23 cellular contexts compared by ENCODE assay signal in genomic region chr3:171710359-171710758, GRCh38.
"Had no signal": no experiment of that assay in that cellular context is flagged by ENCODE, and none has a peak within 500 bp of the region (broad histone marks: within the 10 kb centered on the region; RNA-seq: fewer than 3 reads in every experiment).

No MANE protein-coding gene starts in this region.

- H3K27me3 ChIP-seq: dorsolateral prefrontal cortex, esophagus muscularis mucosa, foreskin keratinocyte, gastroesophageal sphincter, heart left ventricle, hepatocyte, left lung had no signal

- H3K4me3 ChIP-seq: coronary artery, dorsolateral prefrontal cortex, esophagus muscularis mucosa, gastroesophageal sphincter, heart left ventricle, hepatocyte, left lung, lower lobe of right lung had no signal

- H3K4me2 ChIP-seq: hepatocyte had no signal

- H3K4me1 Mint-ChIP-seq: immature natural killer cell had no signal

- H3K9me3 ChIP-seq: gastroesophageal sphincter, lower lobe of right lung had no signal

- H3K4me3 Mint-ChIP-seq: immature natural killer cell; naive thymus-derived CD4-positive, alpha-beta T cell had no signal

- DNase-seq: dermis blood vessel endothelial cell; dorsolateral prefrontal cortex; effector CD4-positive, alpha-beta T cell; effector memory CD4-positive, alpha-beta T cell; foreskin keratinocyte; heart left ventricle; hypothalamus; immature natural killer cell; islet precursor cell; left cardiac atrium; left ventricle myocardium superior; lower lobe of right lung; mesendoderm; midbrain; naive thymus-derived CD4-positive, alpha-beta T cell had no signal

- H2AFZ ChIP-seq: hepatocyte had no signal

- ATAC-seq: foreskin keratinocyte; gastroesophageal sphincter; heart left ventricle; left cardiac atrium; left lung; left ventricle myocardium superior; lower lobe of right lung; naive thymus-derived CD4-positive, alpha-beta T cell had no signal

- FAIRE-seq: colon, endothelial cell of umbilical vein, frontal cortex had no signal

- H3K4me1 ChIP-seq: esophagus muscularis mucosa, gastroesophageal sphincter, left lung, lower lobe of right lung had no signal

- H3K79me2 ChIP-seq: hepatocyte had no signal

- H3K27ac Mint-ChIP-seq: immature natural killer cell; naive thymus-derived CD4-positive, alpha-beta T cell had no signal

- H3K36me3 Mint-ChIP-seq: naive thymus-derived CD4-positive, alpha-beta T cell had no signal

- H3K27ac ChIP-seq: coronary artery, dorsolateral prefrontal cortex, esophagus muscularis mucosa, foreskin keratinocyte, gastroesophageal sphincter, heart left ventricle, hepatocyte, left lung, lower lobe of right lung had no signal
